ENCODE assay signal across 26 cellular contexts in genomic region chr4:98000940-98001339, GRCh38.
"Had no signal": no experiment of that assay in that cellular context is flagged by ENCODE, and none has a peak within 500 bp of the region (broad histone marks: within the 10 kb centered on the region; RNA-seq: fewer than 3 reads in every experiment).

No MANE protein-coding gene starts in this region.

- DNase-seq: stimulated activated CD4-positive, alpha-beta T cell treated with anti-CD3 and anti-CD28 coated beads, Interleukin-2, amount 100 ng/mL, for 48 hours; stimulated activated CD4-positive, alpha-beta T cell treated with anti-CD3 and anti-CD28 coated beads, Interleukin-4, amount 100 ng/mL, for 1 hour; stimulated activated CD4-positive, alpha-beta T cell treated with anti-CD3 and anti-CD28 coated beads, Interleukin-4, amount 100 ng/mL, for 24 hours; stimulated activated CD4-positive, alpha-beta T cell treated with anti-CD3 and anti-CD28 coated beads, Interleukin-4, amount 100 ng/mL, for 4 hours; stimulated activated CD8-positive, alpha-beta memory T cell treated with anti-CD3 and anti-CD28 coated beads, Interleukin-4, amount 100 ng/mL, for 48 hours; stimulated activated naive B cell treated with anti-CD40 and anti-IgM and Interleukin-4, amounts not matched to agents 10 μg/mL and 1 μg/mL and 100 μg/mL, for 72 hours; stimulated activated naive CD4-positive, alpha-beta T cell; stimulated activated naive CD4-positive, alpha-beta T cell treated with Interleukin-2 at 50 U/mL for 16 hours; stimulated activated naive CD8-positive, alpha-beta T cell treated with anti-CD3 and anti-CD28 coated beads, Interleukin-15, amount 100 ng/mL, for 72 hours; stimulated activated naive CD8-positive, alpha-beta T cell treated with anti-CD3 and anti-CD28 coated beads, Interleukin-15, Interleukin-2, amounts not matched to agents 100 U/mL and 50 U/mL, for 24 hours; stomach; substantia nigra; testis; thyroid gland; tibial artery; transverse colon; trophoblast cell; upper lobe of left lung; upper lobe of right lung; uterus had no signal

- H3K27me3 ChIP-seq: stomach, suprapubic skin, testis, thyroid gland, tibial artery, tibial nerve, transverse colon, upper lobe of left lung, upper lobe of right lung, uterus, vagina had no signal

- H3K4me3 ChIP-seq: stomach, suprapubic skin, testis, thoracic aorta, thyroid gland, tibial artery, tibial nerve, transverse colon, upper lobe of left lung, upper lobe of right lung, uterus, vagina had no signal

- H3K27ac ChIP-seq: stomach, suprapubic skin, testis, thoracic aorta, thyroid gland, tibial artery, tibial nerve, transverse colon, upper lobe of left lung, upper lobe of right lung, uterus, vagina had no signal

- ATAC-seq: stimulated activated effector memory CD8-positive, alpha-beta T cell treated with anti-CD3 and anti-CD28 coated beads, Interleukin-12 subunit alpha, Interleukin-12 subunit beta, amount 100 ng/mL, for 72 hours; stimulated activated memory B cell treated with anti-CD40 and anti-IgM and Interleukin-4, amounts not matched to agents 10 μg/mL and 1 μg/mL and 100 μg/mL, for 72 hours; stimulated activated naive B cell treated with anti-CD40 and anti-IgM and Interleukin-4, amounts not matched to agents 10 μg/mL and 1 μg/mL and 100 μg/mL, for 72 hours; stimulated activated naive CD8-positive, alpha-beta T cell treated with anti-CD3 and anti-CD28 coated beads, Interleukin-15, amount 100 ng/mL, for 72 hours; stimulated activated naive CD8-positive, alpha-beta T cell treated with anti-CD3 and anti-CD28 coated beads, Interleukin-15, Interleukin-2, amounts not matched to agents 100 U/mL and 50 U/mL, for 24 hours; upper lobe of right lung had no signal

- H3K36me3 ChIP-seq: stomach, suprapubic skin, thoracic aorta, thyroid gland, tibial artery, tibial nerve, transverse colon, upper lobe of left lung, upper lobe of right lung, uterus, vagina had no signal

- H3K9me3 ChIP-seq: suprapubic skin, testis, thoracic aorta, thyroid gland, tibial artery, transverse colon, upper lobe of right lung, uterus, vagina had no signal

- H3K4me1 ChIP-seq: stomach, suprapubic skin, testis, thyroid gland, tibial nerve, transverse colon, upper lobe of left lung, upper lobe of right lung, uterus, vagina had no signal
